14 cellular contexts compared by ENCODE assay signal in the genomic region with DNA sequence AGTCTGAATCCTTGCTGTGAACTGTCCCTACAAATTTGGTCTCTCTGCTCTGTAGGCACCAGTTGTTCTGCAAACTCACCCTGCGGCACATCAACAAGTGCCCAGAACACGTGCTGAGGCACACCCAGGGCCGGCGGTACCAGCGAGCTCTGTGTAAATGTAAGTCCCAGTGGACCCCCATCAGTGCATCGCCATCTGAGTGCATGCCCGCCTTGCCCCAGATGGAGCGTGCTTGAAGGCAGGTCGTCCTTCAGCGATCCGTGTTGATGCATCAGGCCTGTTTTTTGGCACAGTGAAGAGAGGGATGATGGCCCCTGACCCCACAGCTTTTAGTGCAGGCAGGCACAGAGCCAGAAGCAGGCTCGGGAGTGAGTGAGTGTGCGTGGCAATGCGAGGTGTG. TPM values are rescaled to one million over a fixed set of nuclear protein-coding genes. Genes with fewer than 3 reads are reported as not detected.
DNase-seq lines count a peak whose midpoint lies in the region; ATAC-seq, FAIRE-seq and TF ChIP-seq lines count a peak whose summit lies in the region.
"Had no signal": no experiment of that assay in that cellular context is flagged by ENCODE, and none has a peak within 500 bp of the region (broad histone marks: within the 10 kb centered on the region; RNA-seq: fewer than 3 reads in every experiment).

No MANE protein-coding gene starts in this region.

- H3K4me1 Mint-ChIP-seq in activated T-cell treated with anti-CD3 and anti-CD28 coated beads, Interleukin-2, amount 50 U/mL, for 24 hours (ENCODE audit: low read depth): peaks cover 72% of the 10 kb centered on the region
- peaks cover 6% of the 10 kb centered on the region for H3K4me1 Mint-ChIP-seq in endothelial cell (ENCODE audit: unreplicated experiment)

- no TSS peak for BruUV-seq in PC-3 (replicated peaks; lab: Mats Ljungman, UMichigan)

- H3K4me3 ChIP-seq in PC-3 (ENCODE audit: low read length) (peak overlapping the region; percentile 89), skeletal muscle satellite cell (ENCODE audit: low read length) (no peak overlapping the region), Peyer's patch (no peak overlapping the region), ovary (no peak overlapping the region)

- no peak for TF ChIP-seq EP300 in ovary (IDR thresholded peaks at IDR 0.05)

- H3K27me3 ChIP-seq in PC-3 (ENCODE audit: low read length) (no peaks in the 10 kb centered on the region), skeletal muscle satellite cell (ENCODE audit: control insufficient read depth, insufficient read depth, low read length) (no peaks in the 10 kb centered on the region), Peyer's patch (no peaks in the 10 kb centered on the region), ovary (no peaks in the 10 kb centered on the region)
- H3K27me3 ChIP-seq: gastroesophageal sphincter, pancreas had no signal

- no peak for FAIRE-seq in HTR-8/SVneo (lab: Jason Lieb, UNC)
- FAIRE-seq: H54, pancreas had no signal

- H3K4me3 Mint-ChIP-seq in activated T-cell treated with anti-CD3 and anti-CD28 coated beads, Interleukin-2, amount 50 U/mL, for 24 hours: peak overlapping the region; percentile 91
- peak overlapping the region; percentile 87 for H3K4me3 Mint-ChIP-seq in endothelial cell (ENCODE audit: unreplicated experiment)

- POLR2A ChIA-PET in PC-3 (lab: Charles Lee; ENCODE audit: unreplicated experiment): no interaction called here

- CTCF ChIA-PET in PC-3 (lab: Charles Lee): no interaction called here

- H2AFZ ChIP-seq in PC-3 (ENCODE audit: low read length): no peak overlapping the region

- H3K36me3 ChIP-seq in PC-3 (ENCODE audit: low read depth, low read length): peaks cover 3% of the 10 kb centered on the region
- peaks cover 45% of the 10 kb centered on the region for H3K36me3 ChIP-seq in skeletal muscle satellite cell (ENCODE audit: insufficient read depth, low read length)
- peaks cover 0 to 47% (median 0%) of the 10 kb centered on the region in 3 donors for H3K36me3 ChIP-seq in Peyer's patch
- no peaks in the 10 kb centered on the region for H3K36me3 ChIP-seq in ovary

- H3K4me2 ChIP-seq in PC-3 (ENCODE audit: low read length) (peak overlapping the region; percentile 86), skeletal muscle satellite cell (ENCODE audit: low read length) (peak overlapping the region; percentile 82)

- peaks cover 7% of the 10 kb centered on the region for H3F3A ChIP-seq in PC-3 (ENCODE audit: low read length, unreplicated experiment)

- H3K9me3 ChIP-seq in PC-3 (ENCODE audit: low read length): no peaks in the 10 kb centered on the region
- H3K9me3 ChIP-seq in skeletal muscle satellite cell (replicated peaks; ENCODE audit: low read length): no peaks in the 10 kb centered on the region
- H3K9me3 ChIP-seq in Peyer's patch: no peaks in the 10 kb centered on the region
- no peaks in the 10 kb centered on the region for H3K9me3 ChIP-seq in ovary
- H3K9me3 ChIP-seq: gastroesophageal sphincter, pancreas had no signal

- H3K9ac ChIP-seq in PC-3 (ENCODE audit: low read length) (no peak overlapping the region; the same call in 1 of the 2 replicates), skeletal muscle satellite cell (ENCODE audit: low read depth, low read length) (no peak overlapping the region)

- TF ChIP-seq CTCF in PC-3 (conservative IDR thresholded peaks at IDR 0.05; ENCODE audit: low read depth, low read length) (no peak), endothelial cell (IDR thresholded peaks at IDR 0.05; ENCODE audit: unreplicated experiment) (no peak), Peyer's patch (IDR thresholded peaks at IDR 0.05) (no peak), ovary (IDR thresholded peaks at IDR 0.05) (no peak)

- DNase-seq in activated T-cell treated with anti-CD3 and anti-CD28 coated beads, Interleukin-2, amount 50 U/mL, for 24 hours: no peak
- no peak for DNase-seq in activated T-cell treated with anti-CD3 and anti-CD28 coated beads, Interleukin-2, amount 50 U/mL, for 1 hour
- DNase-seq in PC-3 (no peak), endothelial cell (ENCODE audit: low spot score) (no peak), Peyer's patch (no peak), HTR-8/SVneo (ENCODE audit: insufficient read length, low spot score) (no peak), ovary (no peak)
- DNase-seq: anterior cingulate cortex, NCI-H446, T-helper 9 cell had no signal

- no peaks in the 10 kb centered on the region for H3K9me3 Mint-ChIP-seq in activated T-cell treated with anti-CD3 and anti-CD28 coated beads, Interleukin-2, amount 50 U/mL, for 24 hours
- no peaks in the 10 kb centered on the region for H3K9me3 Mint-ChIP-seq in endothelial cell (ENCODE audit: unreplicated experiment)

- no peaks in the 10 kb centered on the region for H3K9me2 ChIP-seq in PC-3 (replicated peaks; ENCODE audit: low read length)

- peaks cover 39% of the 10 kb centered on the region for H3K79me2 ChIP-seq in PC-3 (ENCODE audit: low read length)

- ATAC-seq in PC-3: no peak
- ATAC-seq: gastroesophageal sphincter had no signal

- no peaks in the 10 kb centered on the region for H3K27me3 Mint-ChIP-seq in activated T-cell treated with anti-CD3 and anti-CD28 coated beads, Interleukin-2, amount 50 U/mL, for 24 hours
- H3K27me3 Mint-ChIP-seq in endothelial cell (ENCODE audit: unreplicated experiment): peaks cover 5% of the 10 kb centered on the region

- H3K27ac ChIP-seq in PC-3 (ENCODE audit: low read length) (no peak overlapping the region), Peyer's patch (no peak overlapping the region), ovary (no peak overlapping the region)

- H3K36me3 Mint-ChIP-seq in activated T-cell treated with anti-CD3 and anti-CD28 coated beads, Interleukin-2, amount 50 U/mL, for 24 hours (ENCODE audit: low read depth): peaks cover 76% of the 10 kb centered on the region
- peaks cover 35% of the 10 kb centered on the region for H3K36me3 Mint-ChIP-seq in endothelial cell (ENCODE audit: low read depth, unreplicated experiment)

- no peaks in the 10 kb centered on the region for H4K20me1 ChIP-seq in PC-3 (ENCODE audit: low read length)

- H3K27ac Mint-ChIP-seq in activated T-cell treated with anti-CD3 and anti-CD28 coated beads, Interleukin-2, amount 50 U/mL, for 24 hours: peak overlapping the region; percentile 93
- H3K27ac Mint-ChIP-seq in endothelial cell (ENCODE audit: unreplicated experiment): no peak overlapping the region

- WGBS in ovary, 3 donors: 69 to 83% (median 73%) methylated on average over 14 of the region's 14 CpGs

- H3K4me1 ChIP-seq in PC-3 (ENCODE audit: insufficient read depth, low read length): peaks cover 11% of the 10 kb centered on the region
- peaks cover 35% of the 10 kb centered on the region for H3K4me1 ChIP-seq in skeletal muscle satellite cell (ENCODE audit: control insufficient read depth, insufficient read depth, low read length)
- peaks cover 0 to 44% (median 10%) of the 10 kb centered on the region in 4 donors for H3K4me1 ChIP-seq in Peyer's patch
- H3K4me1 ChIP-seq in ovary (ENCODE audit: insufficient read depth): peaks cover 6% of the 10 kb centered on the region

- TF ChIP-seq POLR2A in Peyer's patch (IDR thresholded peaks at IDR 0.05): no peak
- no peak for TF ChIP-seq POLR2A in ovary (IDR thresholded peaks at IDR 0.05)

- intact Hi-C loops in PC-3 (cut with micrococcal nuclease) (loop anchor here (5.0 kb wide), 1 partner anchor 130 kb away; no protein-coding TSS in a partner anchor), ovary (cut with DNase I) (no loop called here)

RNA-seq across cellular contexts. Expression of a gene that starts 1.3 kb away (rescaled TPM):
- 103 and 134 TPM in 2 replicates for total RNA-seq in PC-3 (2014; rRNA removed)
- 11.9 TPM for total RNA-seq in endothelial cell (ENCODE audit: unreplicated experiment)
- 16.7 and 24.5 TPM in 2 replicates for total RNA-seq in skeletal muscle satellite cell (2012; rRNA removed)
- total RNA-seq in Peyer's patch: 10 to 100 TPM in 3 of 4 donors, 1 to 10 TPM in 1; 5.4 to 18.9 (median 15.3) TPM
- total RNA-seq in ovary: 10 to 100 TPM; 13.7 to 30.4 (median 15.8) TPM
- 10 to 100 TPM in 1 of 2 donors, 1 to 10 TPM in 1; 8.6 to 21.4 TPM for polyA plus RNA-seq in ovary

RNA-seq across cellular contexts. Expression of a gene that starts 1.4 kb away (rescaled TPM):
- total RNA-seq in PC-3 (2014; rRNA removed) (15.7 and 28.1 TPM in 2 replicates), endothelial cell (ENCODE audit: unreplicated experiment) (36.2 TPM), Peyer's patch (10 to 100 TPM; 41.2 to 75.1 (median 53.4) TPM), ovary (10 to 100 TPM; 23.5 to 44.7 (median 33.8) TPM)
- total RNA-seq in skeletal muscle satellite cell (2012; rRNA removed): 15.1 and 15.5 TPM in 2 replicates
- polyA plus RNA-seq in ovary: 10 to 100 TPM; 36.8 to 51.3 TPM

RNA-seq across cellular contexts. Expression of a gene that starts 9.6 kb away (rescaled TPM):
- total RNA-seq in PC-3 (2014; rRNA removed) (998 and 1,156 TPM in 2 replicates), endothelial cell (ENCODE audit: unreplicated experiment) (2,006 TPM), Peyer's patch (1,000 to 10,000 TPM in 1 of 4 donors, 100 to 1,000 TPM in 3; 708 to 1,565 (median 870) TPM), ovary (1,000 to 10,000 TPM; 3,805 to 5,253 (median 4,187) TPM)
- 2,335 and 3,334 TPM in 2 replicates for total RNA-seq in skeletal muscle satellite cell (2012; rRNA removed)
- 1,000 to 10,000 TPM; 5,821 to 6,397 TPM for polyA plus RNA-seq in ovary

RNA-seq across cellular contexts. Expression of a gene that starts 9.7 kb away (rescaled TPM):
- total RNA-seq in PC-3 (2014; rRNA removed) (20.5 and 24.5 TPM in 2 replicates), endothelial cell (ENCODE audit: unreplicated experiment) (32.9 TPM), Peyer's patch (10 to 100 TPM; 23.5 to 42.1 (median 31.2) TPM), ovary (10 to 100 TPM; 20.6 to 43.8 (median 38.7) TPM)
- 12.9 TPM in 2 replicates for total RNA-seq in skeletal muscle satellite cell (2012; rRNA removed)
- 10 to 100 TPM in 1 of 2 donors, 1 to 10 TPM in 1; 8.3 to 24.5 TPM for polyA plus RNA-seq in ovary

RNA-seq across cellular contexts. Expression of a gene that starts 18.2 kb away (rescaled TPM):
- 161 and 173 TPM in 2 replicates for total RNA-seq in PC-3 (2014; rRNA removed)
- total RNA-seq in endothelial cell (ENCODE audit: unreplicated experiment): 169 TPM
- 347 and 404 TPM in 2 replicates for total RNA-seq in skeletal muscle satellite cell (2012; rRNA removed)
- total RNA-seq in Peyer's patch: 100 to 1,000 TPM in 3 of 4 donors, 10 to 100 TPM in 1; 56.9 to 281 (median 225) TPM
- total RNA-seq in ovary: 100 to 1,000 TPM in 4 of 7 donors, 10 to 100 TPM in 3; 58.7 to 126 (median 107) TPM
- polyA plus RNA-seq in ovary: 100 to 1,000 TPM in 1 of 2 donors, 10 to 100 TPM in 1; 73.8 to 165 TPM
